17 cellular contexts compared by ENCODE assay signal in the genomic region with DNA sequence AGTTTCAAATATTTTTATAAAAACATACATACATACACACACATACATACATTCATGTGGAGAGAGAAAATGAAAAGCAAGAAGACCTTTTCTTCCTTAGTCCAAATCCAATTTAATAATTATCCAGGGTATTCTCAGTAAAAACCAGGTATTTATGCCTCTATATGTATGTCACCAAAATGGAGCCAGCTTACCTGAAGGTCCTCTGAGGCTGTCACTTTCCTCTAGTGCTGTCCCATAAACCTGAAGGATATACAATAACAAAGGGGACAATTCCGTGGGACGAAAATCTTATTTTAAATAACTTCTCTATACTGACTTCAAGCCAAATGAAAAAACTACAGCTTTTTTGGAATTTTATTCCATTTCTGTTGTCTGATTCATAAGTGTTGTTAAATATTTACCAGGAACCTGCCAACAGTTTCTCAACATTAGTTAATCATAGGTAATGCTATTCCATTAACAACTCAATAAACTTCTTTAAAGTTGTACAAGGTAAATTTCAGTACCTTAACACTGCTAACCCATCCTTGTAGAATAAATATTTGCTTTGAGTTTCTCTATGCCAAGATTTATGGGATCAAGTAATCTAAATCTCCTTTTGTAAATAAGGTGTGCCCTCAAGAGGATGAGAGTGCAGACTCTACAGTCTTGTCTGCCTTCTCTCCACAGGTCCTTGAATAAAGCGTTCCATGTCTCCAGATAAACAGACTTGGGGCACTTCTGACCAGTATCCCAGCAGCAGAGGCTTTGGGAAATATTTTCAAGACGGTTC.
DNase-seq lines count a peak whose midpoint lies in the region; ATAC-seq, FAIRE-seq and TF ChIP-seq lines count a peak whose summit lies in the region.
"Had no signal": no experiment of that assay in that cellular context is flagged by ENCODE, and none has a peak within 500 bp of the region (broad histone marks: within the 10 kb centered on the region; RNA-seq: fewer than 3 reads in every experiment).

No MANE protein-coding gene starts in this region.

- H3K4me3 Mint-ChIP-seq in H9 = no peak overlapping the region
- H3K4me3 Mint-ChIP-seq: neural progenitor cell; stimulated activated naive CD8-positive, alpha-beta T cell treated with anti-CD3 and anti-CD28 coated beads, Interleukin-15, amount 100 ng/mL, for 72 hours; T-cell had no signal

- H3K79me2 ChIP-seq in H9 (ENCODE audit: insufficient read depth, low read length) = no peaks in the 10 kb centered on the region

- no peaks in the 10 kb centered on the region for H4K20me1 ChIP-seq in H9 (ENCODE audit: control insufficient read depth, insufficient read depth, insufficient read length)

- H3K27ac ChIP-seq in A549 (peak overlapping the region; percentile 69 to 79), mucosa of rectum (ENCODE audit: low read depth in 2 of 2, low read length in 2 of 2) (peak overlapping the region in 1 of 2 donors; percentile 23), H9 (ENCODE audit: insufficient read length, low read depth, low read length) (no peak overlapping the region)
- H3K27ac ChIP-seq: coronary artery, neural progenitor cell had no signal

- peak; percentile 80 to 93; a peak in 4 of 5 replicates for TF ChIP-seq EP300 in A549 (IDR thresholded peaks at IDR 0.05)

- H2AFZ ChIP-seq in H9 (ENCODE audit: low read length) = no peak overlapping the region
- H2AFZ ChIP-seq: neural progenitor cell had no signal

- H3K9me3 Mint-ChIP-seq in H9 = no peaks in the 10 kb centered on the region

- H3K27me3 ChIP-seq in mucosa of rectum (ENCODE audit: control insufficient read depth in 2 of 2, insufficient read depth in 2 of 2, low read length in 2 of 2) = no peaks in the 10 kb centered on the region
- no peaks in the 10 kb centered on the region for H3K27me3 ChIP-seq in H9 (ENCODE audit: insufficient read depth, low read length)
- H3K27me3 ChIP-seq: esophagus muscularis mucosa, neural progenitor cell had no signal

- H3K4me2 ChIP-seq in A549 = peak overlapping the region; percentile 74
- H3K4me2 ChIP-seq in H9 (ENCODE audit: insufficient read depth, insufficient read length, low read length) = no peak overlapping the region
- H3K4me2 ChIP-seq: neural progenitor cell had no signal

- no peak overlapping the region for H4K8ac ChIP-seq in H9 (replicated peaks; ENCODE audit: insufficient read length, low read depth, low read length)

- no peak for TF ChIP-seq POLR2A in A549 (IDR thresholded peaks at IDR 0.05; ENCODE audit: low read length)

- H4K5ac ChIP-seq in H9 (ENCODE audit: insufficient read length, low read depth, low read length) = no peak overlapping the region

- H3K9me3 ChIP-seq in A549 = peaks cover 6% of the 10 kb centered on the region; the same call in 2 of the 3 replicates
- H3K9me3 ChIP-seq in mucosa of rectum (ENCODE audit: control insufficient read depth in 2 of 2, low read length in 2 of 2) = no peaks in the 10 kb centered on the region
- no peaks in the 10 kb centered on the region for H3K9me3 ChIP-seq in H9 (ENCODE audit: control insufficient read depth, low read depth, low read length)
- H3K9me3 ChIP-seq: esophagus muscularis mucosa had no signal

- CTCF ChIA-PET in A549 (lab: Yijun Ruan, JAX) = interaction anchor here (0.9 to 1.1 kb wide), 3 partner anchors 151 to 576 kb away, joined by 3 read pairs; no protein-coding TSS in a partner anchor

- H2BK15ac ChIP-seq in H9 (ENCODE audit: low read depth, low read length) = no peak overlapping the region

- H3K4me3 ChIP-seq in A549 (peak overlapping the region; percentile 13; the same call in 1 of the 3 replicates), epithelial cell of esophagus (ENCODE audit: low read length) (no peak overlapping the region), mucosa of rectum (ENCODE audit: low read length in 2 of 2) (peak overlapping the region; percentile 6 to 8)
- H3K4me3 ChIP-seq: coronary artery, esophagus muscularis mucosa, neural progenitor cell had no signal

- POLR2A ChIA-PET in A549 (lab: Yijun Ruan, JAX) = interaction anchor here (0.8 to 0.9 kb wide), 2 partner anchors 111 to 153 kb away, joined by 3 read pairs; no protein-coding TSS in a partner anchor

- H3K27ac Mint-ChIP-seq in H9 = no peak overlapping the region
- H3K27ac Mint-ChIP-seq: neural progenitor cell; stimulated activated naive CD8-positive, alpha-beta T cell treated with anti-CD3 and anti-CD28 coated beads, Interleukin-15, amount 100 ng/mL, for 72 hours; T-cell had no signal

- H2BK20ac ChIP-seq in H9 (ENCODE audit: low read depth, low read length, poor library complexity, severe bottlenecking) = no peak overlapping the region

- no peak overlapping the region for H2AK5ac ChIP-seq in H9 (ENCODE audit: insufficient read length, low read length)

- ATAC-seq in A549 (peak; percentile 85 to 90), GM19452 (IDR thresholded peaks at IDR 0.05; ENCODE audit: unreplicated experiment) (no peak), GM18502 (IDR thresholded peaks at IDR 0.05; ENCODE audit: poor library complexity, unreplicated experiment) (no peak)
- ATAC-seq: stimulated activated naive CD8-positive, alpha-beta T cell treated with anti-CD3 and anti-CD28 coated beads, Interleukin-15, amount 100 ng/mL, for 72 hours; T-cell had no signal

- no peak overlapping the region for H2BK12ac ChIP-seq in H9 (ENCODE audit: insufficient read length, low read depth, low read length)

- H3K27me3 Mint-ChIP-seq in H9 (ENCODE audit: low read depth) = no peaks in the 10 kb centered on the region; the same call in 1 of the 2 replicates
- H3K27me3 Mint-ChIP-seq: stimulated activated naive CD8-positive, alpha-beta T cell treated with anti-CD3 and anti-CD28 coated beads, Interleukin-15, amount 100 ng/mL, for 72 hours had no signal

- no peaks in the 10 kb centered on the region for H3K23me2 ChIP-seq in H9 (ENCODE audit: insufficient read length, low read depth, low read length, poor library complexity, severe bottlenecking)

- H3T11ph ChIP-seq in H9 (ENCODE audit: low read length) = no peak overlapping the region

- H3K4me1 ChIP-seq in A549 (peaks cover 45% of the 10 kb centered on the region), mucosa of rectum (ENCODE audit: control insufficient read depth in 2 of 2, insufficient read depth in 2 of 2, low read length in 2 of 2) (peaks cover 0 to 13% of the 10 kb centered on the region in 2 donors), H9 (ENCODE audit: insufficient read depth, low read length) (no peaks in the 10 kb centered on the region)

- H2BK120ac ChIP-seq in H9 (ENCODE audit: low read depth, low read length, poor library complexity, severe bottlenecking) = no peak overlapping the region

- no peak overlapping the region for H3K18ac ChIP-seq in H9 (ENCODE audit: insufficient read length, low read depth, low read length)

- DNase-seq in A549 (ENCODE audit: low read depth in 1 of 2, low spot score in 1 of 2) (peak; percentile 36 to 90), HT-29 (ENCODE audit: low spot score) (peak; percentile 71), epithelial cell of esophagus (ENCODE audit: low read depth) (peak; percentile 67), H9 (no peak)
- DNase-seq in stimulated activated CD4-positive, alpha-beta T cell treated with anti-CD3 and anti-CD28 coated beads, Interleukin-15, amount 100 ng/mL, for 24 hours = no peak
- DNase-seq: activated CD4-positive, alpha-beta T cell treated with anti-CD3 and anti-CD28 coated beads for 1 hour; NCI-H1092 treated with DMSO at 0.1 percent for 48 hours; NCI-H446; stimulated activated naive CD8-positive, alpha-beta T cell treated with anti-CD3 and anti-CD28 coated beads, Interleukin-15, amount 100 ng/mL, for 72 hours; T-cell had no signal

- peak; percentile 94 for FAIRE-seq in A549 (lab: Jason Lieb, UNC)
- FAIRE-seq: HTR-8/SVneo had no signal

- TF ChIP-seq RAD21 in A549 (conservative IDR thresholded peaks at IDR 0.05 in 1 of 2, IDR thresholded peaks at IDR 0.05 in 1 of 2) = peak; percentile 46 to 83; a peak in 4 of 5 replicates

- H3K36me3 ChIP-seq in mucosa of rectum (ENCODE audit: control insufficient read depth in 2 of 2, insufficient read depth in 2 of 2, low read length in 2 of 2) = no peaks in the 10 kb centered on the region
- H3K36me3 ChIP-seq: esophagus muscularis mucosa, neural progenitor cell had no signal

- no peak overlapping the region for H3K9ac ChIP-seq in mucosa of rectum (ENCODE audit: low read depth in 1 of 2, low read length in 2 of 2)
- H3K9ac ChIP-seq in H9 (ENCODE audit: extremely low read depth, insufficient read length, low read length) = no peak overlapping the region
- H3K9ac ChIP-seq: neural progenitor cell had no signal

- H3K4ac ChIP-seq in H9 (ENCODE audit: low read depth, low read length) = no peak overlapping the region

- no peaks in the 10 kb centered on the region for H3K36me3 Mint-ChIP-seq in H9 (ENCODE audit: insufficient read depth in 1 of 3, low read depth in 3 of 3)
- H3K36me3 Mint-ChIP-seq: neural progenitor cell, T-cell had no signal

- under 1% methylated on average over 4 of the region's 4 CpGs for WGBS in A549 (ENCODE audit: missing lambda C conversion rate)
- WGBS in H9 (ENCODE audit: extremely low coverage, insufficient read length, low lambda C conversion rate) = no CpG with 5 or more reads among the region's 4 CpGs

- H4K91ac ChIP-seq in H9 (ENCODE audit: insufficient read length, low read depth, low read length) = no peak overlapping the region

- H2BK5ac ChIP-seq in H9 (ENCODE audit: insufficient read length, low read length) = no peak overlapping the region

- H3K23ac ChIP-seq in H9 (ENCODE audit: insufficient read length, low read depth, low read length) = no peak overlapping the region

- H3K14ac ChIP-seq in H9 (ENCODE audit: insufficient read depth, low read length) = no peak overlapping the region

- TF ChIP-seq CTCF in A549 (IDR thresholded peaks at IDR 0.05) (peak; percentile 20; the same call in 1 of the 3 replicates), epithelial cell of esophagus (IDR thresholded peaks at IDR 0.05; ENCODE audit: insufficient read depth, low read depth, low read length, missing control alignments) (no peak), H9 (conservative IDR thresholded peaks at IDR 0.05) (no peak)

- H3K4me1 Mint-ChIP-seq in H9 = no peaks in the 10 kb centered on the region
- H3K4me1 Mint-ChIP-seq: neural progenitor cell; stimulated activated naive CD8-positive, alpha-beta T cell treated with anti-CD3 and anti-CD28 coated beads, Interleukin-15, amount 100 ng/mL, for 72 hours; T-cell had no signal

- no peak overlapping the region for H3K56ac ChIP-seq in H9 (ENCODE audit: insufficient read length, low read depth, low read length)

- H3K79me1 ChIP-seq in H9 (ENCODE audit: insufficient read depth, low read depth, low read length, poor library complexity, severe bottlenecking) = no peaks in the 10 kb centered on the region

TF ChIP-seq in A549, 52 proteins besides CTCF, POLR2A, EP300 and RAD21 (continues in another document):
- TF ChIP-seq, protein P1, sequence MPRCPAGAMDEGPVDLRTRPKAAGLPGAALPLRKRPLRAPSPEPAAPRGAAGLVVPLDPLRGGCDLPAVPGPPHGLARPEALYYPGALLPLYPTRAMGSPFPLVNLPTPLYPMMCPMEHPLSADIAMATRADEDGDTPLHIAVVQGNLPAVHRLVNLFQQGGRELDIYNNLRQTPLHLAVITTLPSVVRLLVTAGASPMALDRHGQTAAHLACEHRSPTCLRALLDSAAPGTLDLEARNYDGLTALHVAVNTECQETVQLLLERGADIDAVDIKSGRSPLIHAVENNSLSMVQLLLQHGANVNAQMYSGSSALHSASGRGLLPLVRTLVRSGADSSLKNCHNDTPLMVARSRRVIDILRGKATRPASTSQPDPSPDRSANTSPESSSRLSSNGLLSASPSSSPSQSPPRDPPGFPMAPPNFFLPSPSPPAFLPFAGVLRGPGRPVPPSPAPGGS (IDR thresholded peaks at IDR 0.05) = peak; percentile 98; the same call in 2 of the 3 replicates

Comparison
In these comparisons a context has a peak if more than half of its experiments do, and no peak if none do; other contexts are left out.
1. ATAC-seq: peak in A549 (2 of 2); none in GM19452 (single experiment) and GM18502 (single experiment).
2. DNase-seq: peak in A549 (2 of 2), HT-29 (single experiment) and epithelial cell of esophagus (single experiment); none in stimulated activated CD4-positive, alpha-beta T cell treated with anti-CD3 and anti-CD28 coated beads, Interleukin-15, amount 100 ng/mL, for 24 hours (single experiment) and H9 (single experiment).